8 cellular contexts compared by ENCODE assay signal in the genomic region with DNA sequence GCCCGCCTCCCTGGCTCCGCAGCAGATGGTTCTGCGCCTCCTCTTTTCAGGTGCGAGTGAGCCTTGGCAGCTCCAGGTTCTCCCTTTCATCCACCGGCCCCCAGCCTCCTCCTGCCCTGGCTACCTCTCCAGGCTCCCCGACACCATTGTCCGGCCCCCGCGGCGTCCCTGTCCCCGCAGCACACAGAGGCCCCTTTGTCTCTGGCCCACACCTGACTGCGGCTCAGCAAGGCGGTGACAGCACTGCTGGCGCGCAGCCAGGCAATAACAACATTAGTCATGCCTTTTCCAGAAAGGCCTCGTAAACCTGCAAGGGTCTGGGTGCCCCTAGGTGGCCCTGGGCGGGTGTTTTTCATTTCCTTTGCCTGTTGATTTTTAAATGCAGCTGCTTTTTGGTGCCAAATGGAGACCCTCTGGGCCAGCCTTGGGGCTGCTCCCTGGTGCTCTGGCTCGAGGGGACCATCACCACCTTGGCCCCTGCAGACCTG.
DNase-seq lines count a peak whose midpoint lies in the region; ATAC-seq, FAIRE-seq and TF ChIP-seq lines count a peak whose summit lies in the region.

No MANE protein-coding gene starts in this region.

- H4K20me1 ChIP-seq in GM12878 (ENCODE audit: control insufficient read depth, insufficient read depth), result no peaks in the 10 kb centered on the region

- H3K27ac ChIP-seq in GM12878 (ENCODE audit: control insufficient read depth, insufficient read depth), result no peak overlapping the region

- no peak for FAIRE-seq in GM12878 (lab: Jason Lieb, UNC)

- no peaks in the 10 kb centered on the region for H3K9me3 ChIP-seq in GM12878 (replicated peaks; ENCODE audit: control insufficient read depth, insufficient read depth, low read length)

- no peaks in the 10 kb centered on the region for H3K36me3 ChIP-seq in GM12878 (ENCODE audit: control insufficient read depth in 2 of 2, insufficient read depth in 2 of 2, low read length in 1 of 2)

- no peak overlapping the region for H2AFZ ChIP-seq in GM12878 (ENCODE audit: control insufficient read depth, low read depth, low read length)

- SMC1A ChIA-PET in GM12878 (lab: Charles Lee; ENCODE audit: uncharacterized antibody, unreplicated experiment), result no interaction called here

- no peak overlapping the region for H3K27ac Mint-ChIP-seq in endothelial cell (ENCODE audit: unreplicated experiment)

- H3K9me3 Mint-ChIP-seq in endothelial cell (ENCODE audit: unreplicated experiment), result no peaks in the 10 kb centered on the region

- H3K79me2 ChIP-seq in GM12878 (ENCODE audit: control insufficient read depth, insufficient read depth, low read length), result no peaks in the 10 kb centered on the region

- H3K4me3 ChIP-seq in GM12878, result no peak overlapping the region

- WGBS in GM12878 (ENCODE audit: insufficient coverage, insufficient replicate concordance, low lambda C conversion rate, missing lambda C conversion rate), result 36% methylated on average over 15 of the region's 18 CpGs

- no peak for TF ChIP-seq POLR2A in GM12878 (IDR thresholded peaks at IDR 0.05; ENCODE audit: low read depth, low read length)

- BruUV-seq in GM12878 (replicated peaks; lab: Mats Ljungman, UMichigan), result no TSS peak

- H3K36me3 Mint-ChIP-seq in endothelial cell (ENCODE audit: low read depth, unreplicated experiment), result peaks cover 5% of the 10 kb centered on the region

- no peak for TF ChIP-seq RAD21 in GM12878 (IDR thresholded peaks at IDR 0.05; ENCODE audit: insufficient read depth, low read depth, low read length)

- POLR2A ChIA-PET in GM12878 (lab: Charles Lee), result interaction anchor here (0.6 kb wide), 1 partner anchor 309 kb away, joined by 3 read pairs; no protein-coding TSS in a partner anchor

- DNase-seq in activated T-cell treated with anti-CD3 and anti-CD28 coated beads for 1 hour (ENCODE audit: low read depth) (peak; percentile 7), NCI-H748 treated with DMSO at 0.1 percent for 48 hours (lab: John Stamatoyannopoulos, UW) (peak; percentile 99), GM12878 (ENCODE audit: low read depth, low spot score) (no peak), myocyte (ENCODE audit: low read depth) (peak; percentile 38), endothelial cell (ENCODE audit: low spot score) (no peak)
- DNase-seq in activated T-cell treated with anti-CD3 and anti-CD28 coated beads, Interleukin-2, amount 50 U/mL, for 1 hour, result no peak

- in situ Hi-C loops in GM12878 (cut with MboI), result no loop called here

- RAD21 ChIA-PET in GM12878 (lab: Charles Lee; ENCODE audit: unreplicated experiment), result no interaction called here

- peaks cover 7% of the 10 kb centered on the region for H3K27me3 Mint-ChIP-seq in endothelial cell (ENCODE audit: unreplicated experiment)

- CTCF ChIA-PET in GM12878 (lab: Yijun Ruan, JAX), result no interaction called here

- no peak for TF ChIP-seq EP300 in GM12878 (IDR thresholded peaks at IDR 0.05; ENCODE audit: borderline replicate concordance in 1 of 2, control insufficient read depth in 1 of 2, low read depth in 2 of 2, low read length in 2 of 2)

- H3K4me1 ChIP-seq in GM12878 (ENCODE audit: control insufficient read depth, insufficient read depth, low read length), result no peaks in the 10 kb centered on the region

- peaks cover 4% of the 10 kb centered on the region for H3K4me1 Mint-ChIP-seq in endothelial cell (ENCODE audit: unreplicated experiment)

- TF ChIP-seq CTCF in GM12878 (IDR thresholded peaks at IDR 0.05 in 2 of 3, conservative IDR thresholded peaks at IDR 0.05 in 1 of 3; ENCODE audit: control insufficient read depth in 2 of 3, extremely low read depth in 1 of 3, insufficient read depth in 1 of 3, low read depth in 3 of 3, low read length in 3 of 3) (no peak), endothelial cell (IDR thresholded peaks at IDR 0.05; ENCODE audit: unreplicated experiment) (no peak)

- intact Hi-C loops in GM12878 (cut with micrococcal nuclease; ENCODE audit: unreplicated experiment), result no loop called here

- peaks cover 0 to 1% of the 10 kb centered on the region in 2 experiments; a peak in 1 of 4 replicates for H3K27me3 ChIP-seq in GM12878 (replicated peaks in 1 of 2; ENCODE audit: control insufficient read depth in 2 of 2, insufficient read depth in 2 of 2, low read length in 1 of 2)

- no peak overlapping the region for H3K9ac ChIP-seq in GM12878 (ENCODE audit: control insufficient read depth, insufficient read depth, low read length)

- ATAC-seq in GM12878 (peak; percentile 18; the same call in 1 of the 3 replicates), GM19035 (IDR thresholded peaks at IDR 0.05; ENCODE audit: unreplicated experiment) (no peak), HG02938 (IDR thresholded peaks at IDR 0.05; ENCODE audit: unreplicated experiment) (no peak)

- no peak overlapping the region for H3K4me2 ChIP-seq in GM12878 (ENCODE audit: control insufficient read depth, insufficient read depth)

- H3K4me3 Mint-ChIP-seq in endothelial cell (ENCODE audit: unreplicated experiment), result no peak overlapping the region

TF ChIP-seq in GM12878, 131 proteins besides CTCF, POLR2A, EP300 and RAD21:
- TF ChIP-seq MTA3 (IDR thresholded peaks at IDR 0.05; ENCODE audit: borderline replicate concordance, low read length) (no peak), MTA2 (IDR thresholded peaks at IDR 0.05; ENCODE audit: low read depth) (no peak), GABPA (IDR thresholded peaks at IDR 0.05; ENCODE audit: low read depth) (no peak), ZNF207 (IDR thresholded peaks at IDR 0.05; ENCODE audit: borderline replicate concordance) (no peak), ZSCAN29 (IDR thresholded peaks at IDR 0.05) (no peak), KLF5 (IDR thresholded peaks at IDR 0.05; ENCODE audit: partially characterized antibody) (no peak), EGR1 (IDR thresholded peaks at IDR 0.05; ENCODE audit: borderline replicate concordance in 1 of 2, low read depth in 2 of 2, low read length in 2 of 2) (no peak), TARDBP (IDR thresholded peaks at IDR 0.05; ENCODE audit: borderline replicate concordance) (no peak)
- TF ChIP-seq, protein P1, sequence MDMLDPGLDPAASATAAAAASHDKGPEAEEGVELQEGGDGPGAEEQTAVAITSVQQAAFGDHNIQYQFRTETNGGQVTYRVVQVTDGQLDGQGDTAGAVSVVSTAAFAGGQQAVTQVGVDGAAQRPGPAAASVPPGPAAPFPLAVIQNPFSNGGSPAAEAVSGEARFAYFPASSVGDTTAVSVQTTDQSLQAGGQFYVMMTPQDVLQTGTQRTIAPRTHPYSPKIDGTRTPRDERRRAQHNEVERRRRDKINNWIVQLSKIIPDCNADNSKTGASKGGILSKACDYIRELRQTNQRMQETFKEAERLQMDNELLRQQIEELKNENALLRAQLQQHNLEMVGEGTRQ (IDR thresholded peaks at IDR 0.05; ENCODE audit: borderline replicate concordance, low read depth, low read length), result no peak
- TF ChIP-seq, protein P2, sequence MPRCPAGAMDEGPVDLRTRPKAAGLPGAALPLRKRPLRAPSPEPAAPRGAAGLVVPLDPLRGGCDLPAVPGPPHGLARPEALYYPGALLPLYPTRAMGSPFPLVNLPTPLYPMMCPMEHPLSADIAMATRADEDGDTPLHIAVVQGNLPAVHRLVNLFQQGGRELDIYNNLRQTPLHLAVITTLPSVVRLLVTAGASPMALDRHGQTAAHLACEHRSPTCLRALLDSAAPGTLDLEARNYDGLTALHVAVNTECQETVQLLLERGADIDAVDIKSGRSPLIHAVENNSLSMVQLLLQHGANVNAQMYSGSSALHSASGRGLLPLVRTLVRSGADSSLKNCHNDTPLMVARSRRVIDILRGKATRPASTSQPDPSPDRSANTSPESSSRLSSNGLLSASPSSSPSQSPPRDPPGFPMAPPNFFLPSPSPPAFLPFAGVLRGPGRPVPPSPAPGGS (IDR thresholded peaks at IDR 0.05; ENCODE audit: borderline replicate concordance, insufficient read depth, low read depth, low read length, poor library complexity, severe bottlenecking), result no peak

Comparison
In these comparisons a context has a peak if more than half of its experiments do, and no peak if none do; other contexts are left out.
1. DNase-seq: peak in activated T-cell treated with anti-CD3 and anti-CD28 coated beads for 1 hour (single experiment), NCI-H748 treated with DMSO at 0.1 percent for 48 hours (single experiment) and myocyte (single experiment); none in activated T-cell treated with anti-CD3 and anti-CD28 coated beads, Interleukin-2, amount 50 U/mL, for 1 hour (single experiment), GM12878 (single experiment) and endothelial cell (single experiment).